In the genomic region with DNA sequence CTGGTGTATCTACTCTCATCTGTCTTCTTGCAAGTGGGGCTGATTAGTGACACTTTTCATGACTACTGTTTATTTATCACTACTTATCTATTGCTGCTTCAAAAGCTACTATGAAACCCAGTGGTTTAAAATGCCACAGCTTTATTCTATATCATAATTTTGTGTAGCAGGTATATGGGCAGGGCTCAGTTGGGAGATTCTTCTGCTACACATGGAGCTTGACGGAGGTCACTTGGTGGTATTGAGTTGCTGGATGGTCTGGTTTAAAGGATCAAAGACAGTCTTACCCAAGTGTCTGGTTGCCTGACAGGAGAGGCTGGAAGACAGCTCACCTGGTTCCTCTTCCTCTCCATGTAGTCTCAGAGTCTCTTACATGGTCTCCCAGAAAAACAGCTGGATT, we compare ENCODE assay signal across 2 cellular contexts.
TF ChIP-seq lines count a peak whose summit lies in the region.

No MANE protein-coding gene starts in this region.

TF ChIP-seq in HepG2, 621 proteins besides CTCF, POLR2A, EP300 and RAD21:
- TF ChIP-seq, protein P1, sequence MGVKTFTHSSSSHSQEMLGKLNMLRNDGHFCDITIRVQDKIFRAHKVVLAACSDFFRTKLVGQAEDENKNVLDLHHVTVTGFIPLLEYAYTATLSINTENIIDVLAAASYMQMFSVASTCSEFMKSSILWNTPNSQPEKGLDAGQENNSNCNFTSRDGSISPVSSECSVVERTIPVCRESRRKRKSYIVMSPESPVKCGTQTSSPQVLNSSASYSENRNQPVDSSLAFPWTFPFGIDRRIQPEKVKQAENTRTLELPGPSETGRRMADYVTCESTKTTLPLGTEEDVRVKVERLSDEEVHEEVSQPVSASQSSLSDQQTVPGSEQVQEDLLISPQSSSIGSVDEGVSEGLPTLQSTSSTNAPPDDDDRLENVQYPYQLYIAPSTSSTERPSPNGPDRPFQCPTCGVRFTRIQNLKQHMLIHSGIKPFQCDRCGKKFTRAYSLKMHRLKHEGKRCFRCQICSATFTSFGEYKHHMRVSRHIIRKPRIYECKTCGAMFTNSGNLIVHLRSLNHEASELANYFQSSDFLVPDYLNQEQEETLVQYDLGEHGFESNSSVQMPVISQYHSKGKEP (CRISPR knock-in tag; IDR thresholded peaks at IDR 0.05), result no peak
- TF ChIP-seq ZNF207 (IDR thresholded peaks at IDR 0.05; ENCODE audit: borderline replicate concordance) (no peak), NR2F1 (CRISPR knock-in tag; IDR thresholded peaks at IDR 0.05) (no peak), AGO2 (optimal IDR thresholded peaks at IDR 0.05; ENCODE audit: low read depth, low read length) (no peak), ZNF749 (CRISPR knock-in tag; IDR thresholded peaks at IDR 0.05; ENCODE audit: borderline replicate concordance) (no peak), ZNF331 (CRISPR knock-in tag; IDR thresholded peaks at IDR 0.05) (peak; percentile 55; the same call in 1 of the 2 replicates)
- TF ChIP-seq, protein P2, sequence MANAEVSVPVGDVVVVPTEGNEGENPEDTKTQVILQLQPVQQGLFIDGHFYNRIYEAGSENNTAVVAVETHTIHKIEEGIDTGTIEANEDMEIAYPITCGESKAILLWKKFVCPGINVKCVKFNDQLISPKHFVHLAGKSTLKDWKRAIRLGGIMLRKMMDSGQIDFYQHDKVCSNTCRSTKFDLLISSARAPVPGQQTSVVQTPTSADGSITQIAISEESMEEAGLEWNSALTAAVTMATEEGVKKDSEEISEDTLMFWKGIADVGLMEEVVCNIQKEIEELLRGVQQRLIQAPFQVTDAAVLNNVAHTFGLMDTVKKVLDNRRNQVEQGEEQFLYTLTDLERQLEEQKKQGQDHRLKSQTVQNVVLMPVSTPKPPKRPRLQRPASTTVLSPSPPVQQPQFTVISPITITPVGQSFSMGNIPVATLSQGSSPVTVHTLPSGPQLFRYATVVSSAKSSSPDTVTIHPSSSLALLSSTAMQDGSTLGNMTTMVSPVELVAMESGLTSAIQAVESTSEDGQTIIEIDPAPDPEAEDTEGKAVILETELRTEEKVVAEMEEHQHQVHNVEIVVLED (CRISPR knock-in tag; IDR thresholded peaks at IDR 0.05; ENCODE audit: borderline replicate concordance), result no peak
- TF ChIP-seq, protein P3, sequence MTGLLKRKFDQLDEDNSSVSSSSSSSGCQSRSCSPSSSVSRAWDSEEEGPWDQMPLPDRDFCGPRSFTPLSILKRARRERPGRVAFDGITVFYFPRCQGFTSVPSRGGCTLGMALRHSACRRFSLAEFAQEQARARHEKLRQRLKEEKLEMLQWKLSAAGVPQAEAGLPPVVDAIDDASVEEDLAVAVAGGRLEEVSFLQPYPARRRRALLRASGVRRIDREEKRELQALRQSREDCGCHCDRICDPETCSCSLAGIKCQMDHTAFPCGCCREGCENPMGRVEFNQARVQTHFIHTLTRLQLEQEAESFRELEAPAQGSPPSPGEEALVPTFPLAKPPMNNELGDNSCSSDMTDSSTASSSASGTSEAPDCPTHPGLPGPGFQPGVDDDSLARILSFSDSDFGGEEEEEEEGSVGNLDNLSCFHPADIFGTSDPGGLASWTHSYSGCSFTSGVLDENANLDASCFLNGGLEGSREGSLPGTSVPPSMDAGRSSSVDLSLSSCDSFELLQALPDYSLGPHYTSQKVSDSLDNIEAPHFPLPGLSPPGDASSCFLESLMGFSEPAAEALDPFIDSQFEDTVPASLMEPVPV (CRISPR knock-in tag; IDR thresholded peaks at IDR 0.05), result no peak

TF ChIP-seq in HEK293, 187 proteins besides CTCF, POLR2A, EP300 and RAD21 (continued from another document):
- TF ChIP-seq SETDB1 (IDR thresholded peaks at IDR 0.05; ENCODE audit: insufficient read length, low read length) (peak; percentile 63), EGR2 (tag by site-specific recombination; IDR thresholded peaks at IDR 0.05; ENCODE audit: low read depth) (no peak)
